Comparison of ENCODE assay signal across 13 cellular contexts in genomic region chr2:208294482-208295024, GRCh38. TPM values are rescaled to one million over a fixed set of nuclear protein-coding genes. Genes with fewer than 3 reads are reported as not detected.
DNase-seq lines count a peak whose midpoint lies in the region; ATAC-seq and TF ChIP-seq lines count a peak whose summit lies in the region.
"Had no signal": no experiment of that assay in that cellular context is flagged by ENCODE, and none has a peak within 500 bp of the region (broad histone marks: within the 10 kb centered on the region; RNA-seq: fewer than 3 reads in every experiment).

No MANE protein-coding gene starts in this region.

- H3K9ac ChIP-seq in H9 (ENCODE audit: extremely low read depth, insufficient read length, low read length): no peak overlapping the region

- peak overlapping the region; percentile 26 for H2BK20ac ChIP-seq in H9 (ENCODE audit: low read depth, low read length, poor library complexity, severe bottlenecking)

- H2AFZ ChIP-seq in H9 (ENCODE audit: low read length): no peak overlapping the region

- H3K4me3 Mint-ChIP-seq in activated T-cell treated with anti-CD3 and anti-CD28 coated beads, Interleukin-2, amount 50 U/mL, for 72 hours: peak overlapping the region in 1 of 2 donors; percentile 28
- no peak overlapping the region for H3K4me3 Mint-ChIP-seq in activated T-cell treated with anti-CD3 and anti-CD28 coated beads, Interleukin-2, amount 50 U/mL, for 4 hours
- H3K4me3 Mint-ChIP-seq in H9 (no peak overlapping the region), endothelial cell (ENCODE audit: unreplicated experiment) (no peak overlapping the region)
- no peak overlapping the region for H3K4me3 Mint-ChIP-seq in stimulated activated naive CD8-positive, alpha-beta T cell treated with anti-CD3 and anti-CD28 coated beads, Interleukin-15, Interleukin-2, amounts not matched to agents 100 ng/mL and 50 ng/mL, for 24 hours
- H3K4me3 Mint-ChIP-seq: activated CD8-positive, alpha-beta memory T cell treated with anti-CD3 and anti-CD28 coated beads, Interleukin-2, amount 10 ng/mL, durations not matched to agents 7 days and 5 days had no signal

- H2AK5ac ChIP-seq in H9 (ENCODE audit: insufficient read length, low read length): no peak overlapping the region

- H3K27ac Mint-ChIP-seq in activated T-cell treated with anti-CD3 and anti-CD28 coated beads, Interleukin-2, amount 50 U/mL, for 72 hours: peak overlapping the region; percentile 78
- H3K27ac Mint-ChIP-seq in H9 (peak overlapping the region in 1 of 3 experiments; percentile 56; a peak in 3 of 7 replicates), endothelial cell (ENCODE audit: unreplicated experiment) (no peak overlapping the region)
- peak overlapping the region; percentile 75 for H3K27ac Mint-ChIP-seq in stimulated activated naive CD8-positive, alpha-beta T cell treated with anti-CD3 and anti-CD28 coated beads, Interleukin-15, Interleukin-2, amounts not matched to agents 100 ng/mL and 50 ng/mL, for 24 hours
- H3K27ac Mint-ChIP-seq: activated CD8-positive, alpha-beta memory T cell treated with anti-CD3 and anti-CD28 coated beads, Interleukin-2, amount 10 ng/mL, durations not matched to agents 7 days and 5 days had no signal

- ATAC-seq in activated T-cell treated with anti-CD3 and anti-CD28 coated beads, Interleukin-2, amount 50 U/mL, for 72 hours (replicated peaks in 1 of 2): peak in 1 of 2 donors; percentile 11
- ATAC-seq in activated T-cell treated with anti-CD3 and anti-CD28 coated beads, Interleukin-2, amount 50 U/mL, for 4 hours: no peak
- ATAC-seq in HG03460 (IDR thresholded peaks at IDR 0.05; ENCODE audit: unreplicated experiment) (peak; percentile 59), HG02938 (IDR thresholded peaks at IDR 0.05; ENCODE audit: unreplicated experiment) (no peak)
- ATAC-seq: activated CD8-positive, alpha-beta memory T cell treated with anti-CD3 and anti-CD28 coated beads, Interleukin-2, amount 10 ng/mL, durations not matched to agents 7 days and 5 days had no signal

- no peak overlapping the region for H2BK5ac ChIP-seq in H9 (ENCODE audit: insufficient read length, low read length)

- H3K23ac ChIP-seq in H9 (ENCODE audit: insufficient read length, low read depth, low read length): no peak overlapping the region

- H3K79me2 ChIP-seq in H9 (ENCODE audit: insufficient read depth, low read length): no peaks in the 10 kb centered on the region; the same call in 1 of the 2 replicates

- no peaks in the 10 kb centered on the region for H3K27me3 Mint-ChIP-seq in activated T-cell treated with anti-CD3 and anti-CD28 coated beads, Interleukin-2, amount 50 U/mL, for 72 hours (ENCODE audit: low read depth)
- no peaks in the 10 kb centered on the region for H3K27me3 Mint-ChIP-seq in activated T-cell treated with anti-CD3 and anti-CD28 coated beads, Interleukin-2, amount 50 U/mL, for 4 hours (ENCODE audit: low read depth)
- H3K27me3 Mint-ChIP-seq in H9 (ENCODE audit: low read depth) (no peaks in the 10 kb centered on the region), endothelial cell (ENCODE audit: unreplicated experiment) (no peaks in the 10 kb centered on the region)
- H3K27me3 Mint-ChIP-seq in stimulated activated naive CD8-positive, alpha-beta T cell treated with anti-CD3 and anti-CD28 coated beads, Interleukin-15, Interleukin-2, amounts not matched to agents 100 ng/mL and 50 ng/mL, for 24 hours: no peaks in the 10 kb centered on the region
- H3K27me3 Mint-ChIP-seq: activated CD8-positive, alpha-beta memory T cell treated with anti-CD3 and anti-CD28 coated beads, Interleukin-2, amount 10 ng/mL, durations not matched to agents 7 days and 5 days had no signal

- no peak overlapping the region for H2BK120ac ChIP-seq in H9 (ENCODE audit: low read depth, low read length, poor library complexity, severe bottlenecking)

- no peak overlapping the region for H3K14ac ChIP-seq in H9 (ENCODE audit: insufficient read depth, low read length)

- peaks cover 24 to 31% of the 10 kb centered on the region in 2 donors for H3K36me3 Mint-ChIP-seq in activated T-cell treated with anti-CD3 and anti-CD28 coated beads, Interleukin-2, amount 50 U/mL, for 72 hours (ENCODE audit: insufficient read depth in 2 of 2)
- peaks cover 63% of the 10 kb centered on the region for H3K36me3 Mint-ChIP-seq in activated T-cell treated with anti-CD3 and anti-CD28 coated beads, Interleukin-2, amount 50 U/mL, for 4 hours (ENCODE audit: insufficient read depth)
- H3K36me3 Mint-ChIP-seq in H9 (ENCODE audit: insufficient read depth in 1 of 3, low read depth in 3 of 3): peaks cover 21 to 58% (median 37%) of the 10 kb centered on the region in 3 experiments
- peaks cover 68% of the 10 kb centered on the region for H3K36me3 Mint-ChIP-seq in stimulated activated naive CD8-positive, alpha-beta T cell treated with anti-CD3 and anti-CD28 coated beads, Interleukin-15, Interleukin-2, amounts not matched to agents 100 ng/mL and 50 ng/mL, for 24 hours (ENCODE audit: low read depth)
- peaks cover 52% of the 10 kb centered on the region for H3K36me3 Mint-ChIP-seq in endothelial cell (ENCODE audit: low read depth, unreplicated experiment)

- no peak overlapping the region for H3K4me2 ChIP-seq in H9 (ENCODE audit: insufficient read depth, insufficient read length, low read length)

- H3K4me1 Mint-ChIP-seq in activated T-cell treated with anti-CD3 and anti-CD28 coated beads, Interleukin-2, amount 50 U/mL, for 72 hours (ENCODE audit: low read depth): peaks cover 23% of the 10 kb centered on the region
- peaks cover 50% of the 10 kb centered on the region for H3K4me1 Mint-ChIP-seq in activated T-cell treated with anti-CD3 and anti-CD28 coated beads, Interleukin-2, amount 50 U/mL, for 4 hours (ENCODE audit: low read depth)
- H3K4me1 Mint-ChIP-seq in H9: no peaks in the 10 kb centered on the region
- peaks cover 37% of the 10 kb centered on the region for H3K4me1 Mint-ChIP-seq in stimulated activated naive CD8-positive, alpha-beta T cell treated with anti-CD3 and anti-CD28 coated beads, Interleukin-15, Interleukin-2, amounts not matched to agents 100 ng/mL and 50 ng/mL, for 24 hours (ENCODE audit: low read depth)
- H3K4me1 Mint-ChIP-seq in endothelial cell (ENCODE audit: unreplicated experiment): peaks cover 31% of the 10 kb centered on the region

- no CpG with 5 or more reads among the region's 4 CpGs for WGBS in H9 (ENCODE audit: extremely low coverage, insufficient read length, low lambda C conversion rate)

- H3K27me3 ChIP-seq in H9 (ENCODE audit: insufficient read depth, low read length): no peaks in the 10 kb centered on the region
- H3K27me3 ChIP-seq: ovary had no signal

- no peaks in the 10 kb centered on the region for H3K9me3 ChIP-seq in H9 (ENCODE audit: control insufficient read depth, low read depth, low read length)
- H3K9me3 ChIP-seq: ovary had no signal

- no peaks in the 10 kb centered on the region for H3K23me2 ChIP-seq in H9 (ENCODE audit: insufficient read length, low read depth, low read length, poor library complexity, severe bottlenecking)

- H4K91ac ChIP-seq in H9 (ENCODE audit: insufficient read length, low read depth, low read length): no peak overlapping the region

- H3K79me1 ChIP-seq in H9 (ENCODE audit: insufficient read depth, low read depth, low read length, poor library complexity, severe bottlenecking): peaks cover 2% of the 10 kb centered on the region

- no peak overlapping the region for H3T11ph ChIP-seq in H9 (ENCODE audit: low read length)

- H2BK12ac ChIP-seq in H9 (ENCODE audit: insufficient read length, low read depth, low read length): no peak overlapping the region

- no peak for DNase-seq in activated T-cell treated with anti-CD3 and anti-CD28 coated beads, Interleukin-2, amount 50 U/mL, for 72 hours
- DNase-seq in activated T-cell treated with anti-CD3 and anti-CD28 coated beads, Interleukin-2, amount 50 U/mL, for 4 hours: no peak
- no peak for DNase-seq in H9
- DNase-seq in endothelial cell (ENCODE audit: low spot score): no peak
- no peak for DNase-seq in T-helper 2 cell
- DNase-seq: activated CD8-positive, alpha-beta memory T cell treated with anti-CD3 and anti-CD28 coated beads, Interleukin-2, amount 10 ng/mL, durations not matched to agents 7 days and 5 days; EL; NCI-H146; ovary; stimulated activated CD4-positive, alpha-beta T cell treated with anti-CD3 and anti-CD28 coated beads, Interleukin-2, amount 100 ng/mL, for 24 hours had no signal

- no peak overlapping the region for H2BK15ac ChIP-seq in H9 (ENCODE audit: low read depth, low read length)

- H4K5ac ChIP-seq in H9 (ENCODE audit: insufficient read length, low read depth, low read length): no peak overlapping the region

- no peaks in the 10 kb centered on the region for H3K4me1 ChIP-seq in H9 (ENCODE audit: insufficient read depth, low read length)

- H3K27ac ChIP-seq in H9 (ENCODE audit: insufficient read length, low read depth, low read length): no peak overlapping the region
- H3K27ac ChIP-seq: ovary had no signal

- H4K8ac ChIP-seq in H9 (replicated peaks; ENCODE audit: insufficient read length, low read depth, low read length): no peak overlapping the region

- H4K20me1 ChIP-seq in H9 (ENCODE audit: control insufficient read depth, insufficient read depth, insufficient read length): no peaks in the 10 kb centered on the region

- H3K18ac ChIP-seq in H9 (ENCODE audit: insufficient read length, low read depth, low read length): no peak overlapping the region

- TF ChIP-seq CTCF in H9 (conservative IDR thresholded peaks at IDR 0.05) (no peak), endothelial cell (IDR thresholded peaks at IDR 0.05; ENCODE audit: unreplicated experiment) (no peak)

- H3K9me3 Mint-ChIP-seq in activated T-cell treated with anti-CD3 and anti-CD28 coated beads, Interleukin-2, amount 50 U/mL, for 72 hours: peaks cover 0 to 2% of the 10 kb centered on the region in 2 donors
- peaks cover 4% of the 10 kb centered on the region for H3K9me3 Mint-ChIP-seq in activated T-cell treated with anti-CD3 and anti-CD28 coated beads, Interleukin-2, amount 50 U/mL, for 4 hours
- peaks cover 4 to 5% of the 10 kb centered on the region in 2 experiments; a peak in 2 of 5 replicates for H3K9me3 Mint-ChIP-seq in H9
- H3K9me3 Mint-ChIP-seq in stimulated activated naive CD8-positive, alpha-beta T cell treated with anti-CD3 and anti-CD28 coated beads, Interleukin-15, Interleukin-2, amounts not matched to agents 100 ng/mL and 50 ng/mL, for 24 hours: no peaks in the 10 kb centered on the region
- H3K9me3 Mint-ChIP-seq in endothelial cell (ENCODE audit: unreplicated experiment): peaks cover 4% of the 10 kb centered on the region

- H3K56ac ChIP-seq in H9 (ENCODE audit: insufficient read length, low read depth, low read length): no peak overlapping the region

- no peak overlapping the region for H3K4ac ChIP-seq in H9 (ENCODE audit: low read depth, low read length)

RNA-seq across cellular contexts. Expression of gene PIKFYVE, which starts 28.5 kb away (rescaled TPM):
- total RNA-seq in activated T-cell treated with anti-CD3 and anti-CD28 coated beads, Interleukin-2, amount 50 U/mL, for 72 hours: 10 to 100 TPM; 28.8 to 29.7 TPM
- total RNA-seq in activated T-cell treated with anti-CD3 and anti-CD28 coated beads, Interleukin-2, amount 50 U/mL, for 4 hours: 10 to 100 TPM; 13.1 to 14.8 (median 13.6) TPM
- total RNA-seq in H9 (2021): 25.7 and 27.2 TPM in 2 replicates
- total RNA-seq in endothelial cell (ENCODE audit: unreplicated experiment): 52.7 TPM

RNA-seq across cellular contexts. Expression of gene IDH1, which starts 39.7 kb away (rescaled TPM):
- 10 to 100 TPM; 18.6 to 21.4 TPM for total RNA-seq in activated T-cell treated with anti-CD3 and anti-CD28 coated beads, Interleukin-2, amount 50 U/mL, for 72 hours
- total RNA-seq in activated T-cell treated with anti-CD3 and anti-CD28 coated beads, Interleukin-2, amount 50 U/mL, for 4 hours: 10 to 100 TPM in 1 of 3 donors, 1 to 10 TPM in 2; 9.7 to 10.5 (median 9.9) TPM
- total RNA-seq in H9 (2021): 232 and 234 TPM in 2 replicates
- 171 TPM for total RNA-seq in endothelial cell (ENCODE audit: unreplicated experiment)
